Comparison of ENCODE assay signal across 8 cellular contexts in genomic region chr2:209702775-209703174, GRCh38.
"Had no signal": no experiment of that assay in that cellular context is flagged by ENCODE, and none has a peak within 500 bp of the region (broad histone marks: within the 10 kb centered on the region; RNA-seq: fewer than 3 reads in every experiment).

No MANE protein-coding gene starts in this region.

- H3K4me3 ChIP-seq: GM23248, HAP-1 had no signal

- DNase-seq: GM23248, GOT3, H7, HFFc6, KBM-7 had no signal

- H3K9me3 ChIP-seq: HAP-1 had no signal

- H3K9me3 Mint-ChIP-seq: HFFc6, IgD-negative memory B cell had no signal

- H3K27ac Mint-ChIP-seq: HFFc6, IgD-negative memory B cell had no signal

- H3K27ac ChIP-seq: GM23248, HL-60 had no signal

- H2AFZ ChIP-seq: GM23248 had no signal

- H3K4me1 ChIP-seq: HAP-1 had no signal

- H3K36me3 Mint-ChIP-seq: IgD-negative memory B cell had no signal

- H3K36me3 ChIP-seq: HAP-1 had no signal

- H3K4me1 Mint-ChIP-seq: IgD-negative memory B cell had no signal

- H3K4me3 Mint-ChIP-seq: HFFc6, IgD-negative memory B cell had no signal

- H3K9ac ChIP-seq: GM23248 had no signal

- H3K27me3 Mint-ChIP-seq: IgD-negative memory B cell had no signal
